32 cellular contexts compared by ENCODE assay signal in the genomic region with DNA sequence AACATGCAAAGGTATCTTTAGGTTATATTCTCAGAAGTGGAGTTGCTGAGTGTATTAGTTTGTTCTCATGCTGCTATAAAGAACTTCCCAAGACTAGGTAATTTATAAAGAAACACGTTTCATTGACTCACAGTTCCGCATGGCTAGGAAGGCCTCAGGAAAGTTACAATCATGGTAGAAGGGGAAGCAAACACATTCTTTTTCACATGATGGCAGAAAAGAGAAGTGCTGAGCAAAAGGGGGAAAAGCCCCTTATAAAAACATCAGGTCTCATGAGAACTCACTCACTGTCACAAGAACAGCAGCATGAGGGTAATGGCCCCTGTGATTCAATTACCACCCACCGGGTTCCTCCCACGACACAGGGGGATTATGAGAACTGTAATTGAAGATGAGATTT.
"Had no signal": no experiment of that assay in that cellular context is flagged by ENCODE, and none has a peak within 500 bp of the region (broad histone marks: within the 10 kb centered on the region; RNA-seq: fewer than 3 reads in every experiment).

No MANE protein-coding gene starts in this region.

- H3K27ac ChIP-seq: breast epithelium, dorsolateral prefrontal cortex, esophagus muscularis mucosa, gastrocnemius medialis, heart left ventricle, left ventricle myocardium inferior, parathyroid adenoma, right lobe of liver, skin epidermis, stomach, suprapubic skin, tibial nerve, WERI-Rb-1 had no signal

- H3K4me3 Mint-ChIP-seq: activated naive CD8-positive, alpha-beta T cell treated with anti-CD3 and anti-CD28 coated beads for 36 hours; central memory CD8-positive, alpha-beta T cell; effector memory CD8-positive, alpha-beta T cell; natural killer cell treated with Interleukin-12 subunit alpha and Interleukin-12 subunit beta and Interleukin-15 and Interleukin-18, amount 100 ng/mL, for 72 hours; T-cell; T-helper 2 cell treated with Interferon-gamma antibody and Interleukin-4, amounts not matched to agents 5 μg/mL and 100 μg/mL, for 36 hours had no signal

- H3K4me3 ChIP-seq: breast epithelium, dorsolateral prefrontal cortex, esophagus muscularis mucosa, gastrocnemius medialis, heart left ventricle, left ventricle myocardium inferior, right lobe of liver, skin epidermis, stomach, suprapubic skin, tibial nerve had no signal

- H3K36me3 Mint-ChIP-seq: activated naive CD8-positive, alpha-beta T cell treated with anti-CD3 and anti-CD28 coated beads for 36 hours; T-cell had no signal

- H3K36me3 ChIP-seq: breast epithelium, esophagus muscularis mucosa, gastrocnemius medialis, heart left ventricle, left ventricle myocardium inferior, right lobe of liver, stomach, suprapubic skin, tibial nerve, WERI-Rb-1 had no signal

- H3K27me3 Mint-ChIP-seq: central memory CD8-positive, alpha-beta T cell; natural killer cell treated with Interleukin-12 subunit alpha and Interleukin-12 subunit beta and Interleukin-15 and Interleukin-18, amount 100 ng/mL, for 72 hours had no signal

- H3K9me3 Mint-ChIP-seq: activated T-helper 2 cell treated with anti-CD3 and anti-CD28 coated beads, Interferon-gamma antibody, Interleukin-2, Interleukin-4, amounts not matched to agents 10 μg/mL and 5 μg/mL and 100 μg/mL, durations not matched to agents 14 hours and 24 hours and 36 hours; T-helper 2 cell treated with Interferon-gamma antibody and Interleukin-4, amounts not matched to agents 5 μg/mL and 100 μg/mL, for 36 hours had no signal

- H3K27ac Mint-ChIP-seq: activated naive CD8-positive, alpha-beta T cell treated with anti-CD3 and anti-CD28 coated beads for 36 hours; activated T-helper 2 cell treated with anti-CD3 and anti-CD28 coated beads, Interferon-gamma antibody, Interleukin-2, Interleukin-4, amounts not matched to agents 10 μg/mL and 5 μg/mL and 100 μg/mL, durations not matched to agents 14 hours and 24 hours and 36 hours; effector memory CD8-positive, alpha-beta T cell; natural killer cell treated with Interleukin-12 subunit alpha and Interleukin-12 subunit beta and Interleukin-15 and Interleukin-18, amount 100 ng/mL, for 72 hours; T-cell; T-helper 2 cell treated with Interferon-gamma antibody and Interleukin-4, amounts not matched to agents 5 μg/mL and 100 μg/mL, for 36 hours had no signal

- H3K27me3 ChIP-seq: breast epithelium, esophagus muscularis mucosa, gastrocnemius medialis, heart left ventricle, right lobe of liver, stomach, suprapubic skin, tibial nerve had no signal

- H3K9me3 ChIP-seq: breast epithelium, esophagus muscularis mucosa, gastrocnemius medialis, right lobe of liver, stomach, suprapubic skin, tibial nerve had no signal

- ATAC-seq: effector memory CD8-positive, alpha-beta T cell; gastrocnemius medialis; heart left ventricle; natural killer cell treated with Interleukin-12 subunit alpha and Interleukin-12 subunit beta and Interleukin-15 and Interleukin-18, amount 100 ng/mL, for 72 hours; right lobe of liver; T-cell had no signal

- H3K4me1 Mint-ChIP-seq: activated naive CD8-positive, alpha-beta T cell treated with anti-CD3 and anti-CD28 coated beads for 36 hours; central memory CD8-positive, alpha-beta T cell; T-cell had no signal

- DNase-seq: activated CD4-positive, alpha-beta T cell treated with anti-CD3 and anti-CD28 coated beads for 1 hour; activated naive CD4-positive, alpha-beta T cell; activated naive CD8-positive, alpha-beta T cell treated with anti-CD3 and anti-CD28 coated beads for 36 hours; activated T-cell treated with anti-CD3 and anti-CD28 coated beads, Interleukin-2, amount 50 U/mL, for 1 hour; amniotic stem cell; dorsolateral prefrontal cortex; effector memory CD8-positive, alpha-beta T cell; gastrocnemius medialis; heart left ventricle; left ventricle myocardium inferior; mammary epithelial cell; midbrain; nucleus accumbens; right lobe of liver; stimulated activated CD4-positive, alpha-beta T cell treated with anti-CD3 and anti-CD28 coated beads, Interleukin-1b, Interleukin-23, amount 100 ng/mL, for 48 hours; stomach; T-cell; WERI-Rb-1 had no signal

- H3K4me1 ChIP-seq: breast epithelium, esophagus muscularis mucosa, gastrocnemius medialis, heart left ventricle, left ventricle myocardium inferior, parathyroid adenoma, right lobe of liver, stomach, suprapubic skin, tibial nerve had no signal

- FAIRE-seq: colon, endothelial cell of umbilical vein, keratinocyte, TTC549 had no signal
